ENCODE assay signal across 13 cellular contexts in the genomic region with DNA sequence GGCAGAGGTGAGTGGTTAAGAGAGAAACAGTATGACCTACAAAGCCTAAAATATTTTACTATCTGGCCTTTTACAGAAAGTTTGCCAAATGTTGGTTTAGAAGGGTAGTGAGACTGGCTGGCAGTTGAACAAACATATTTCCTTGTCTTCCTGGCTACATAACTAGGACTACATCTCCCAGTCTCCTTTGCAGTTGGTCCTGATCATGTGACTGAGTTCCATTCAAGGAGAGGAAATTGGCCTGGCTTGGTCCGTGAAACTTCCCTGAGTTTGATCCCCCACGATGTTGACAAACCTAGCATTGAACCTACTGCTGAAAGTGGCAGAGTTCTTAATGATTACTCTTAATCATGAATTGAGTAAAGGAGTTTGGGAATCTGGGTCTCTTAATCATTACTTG.
A peak's percentile ranks its signal among the peaks of the same experiment; 100 is the strongest.
DNase-seq lines count a peak whose midpoint lies in the region; ATAC-seq, FAIRE-seq and TF ChIP-seq lines count a peak whose summit lies in the region.
"Had no signal": no experiment of that assay in that cellular context is flagged by ENCODE, and none has a peak within 500 bp of the region (broad histone marks: within the 10 kb centered on the region; RNA-seq: fewer than 3 reads in every experiment).

No MANE protein-coding gene starts in this region.

- WGBS in A549 (ENCODE audit: missing lambda C conversion rate): 34% methylated on average over 2 of the region's 2 CpGs

- H3K4me1 Mint-ChIP-seq in astrocyte (ENCODE audit: low read depth, unreplicated experiment): no peaks in the 10 kb centered on the region
- no peaks in the 10 kb centered on the region for H3K4me1 Mint-ChIP-seq in activated CD8-positive, alpha-beta T cell treated with anti-CD3 and anti-CD28 coated beads for 36 hours (ENCODE audit: low read depth)
- H3K4me1 Mint-ChIP-seq: activated naive CD8-positive, alpha-beta T cell treated with anti-CD3 and anti-CD28 coated beads for 36 hours had no signal

- CTCF ChIA-PET in A549 (lab: Yijun Ruan, JAX): interaction anchor here (0.6 kb wide), 1 partner anchor 52 kb away, joined by 3 read pairs; no protein-coding TSS in a partner anchor
- CTCF ChIA-PET in activated CD8-positive, alpha-beta T cell treated with anti-CD3 and anti-CD28 coated beads for 36 hours (lab: Charles Lee): no interaction called here

- peaks cover 2% of the 10 kb centered on the region for H3K36me3 Mint-ChIP-seq in astrocyte (ENCODE audit: low read depth, unreplicated experiment)
- no peaks in the 10 kb centered on the region for H3K36me3 Mint-ChIP-seq in activated CD8-positive, alpha-beta T cell treated with anti-CD3 and anti-CD28 coated beads for 36 hours (ENCODE audit: low read depth)
- H3K36me3 Mint-ChIP-seq: activated naive CD8-positive, alpha-beta T cell treated with anti-CD3 and anti-CD28 coated beads for 36 hours had no signal

- H2AFZ ChIP-seq in astrocyte (ENCODE audit: low read depth, low read length): peak overlapping the region; percentile 50
- H2AFZ ChIP-seq: parathyroid adenoma had no signal

- no peak for TF ChIP-seq POLR2A in A549 (IDR thresholded peaks at IDR 0.05; ENCODE audit: low read length)

- no peak for TF ChIP-seq RAD21 in A549 (conservative IDR thresholded peaks at IDR 0.05 in 1 of 2, IDR thresholded peaks at IDR 0.05 in 1 of 2)

- H3K4me1 ChIP-seq in A549: no peaks in the 10 kb centered on the region
- no peaks in the 10 kb centered on the region for H3K4me1 ChIP-seq in astrocyte (ENCODE audit: insufficient read depth, low read length)
- H3K4me1 ChIP-seq: parathyroid adenoma had no signal

- POLR2A ChIA-PET in A549 (lab: Yijun Ruan, JAX): no interaction called here
- POLR2A ChIA-PET in activated CD8-positive, alpha-beta T cell treated with anti-CD3 and anti-CD28 coated beads for 36 hours (lab: Charles Lee): no interaction called here

- H3K27ac ChIP-seq in A549: no peak overlapping the region
- H3K27ac ChIP-seq in astrocyte (ENCODE audit: low read depth, low read length): no peak overlapping the region
- H3K27ac ChIP-seq in WERI-Rb-1: no peak overlapping the region
- H3K27ac ChIP-seq: dorsolateral prefrontal cortex, parathyroid adenoma, RWPE1 had no signal

- H3K27ac Mint-ChIP-seq in astrocyte (ENCODE audit: unreplicated experiment): no peak overlapping the region
- no peak overlapping the region for H3K27ac Mint-ChIP-seq in activated CD8-positive, alpha-beta T cell treated with anti-CD3 and anti-CD28 coated beads for 36 hours
- H3K27ac Mint-ChIP-seq: activated naive CD8-positive, alpha-beta T cell treated with anti-CD3 and anti-CD28 coated beads for 36 hours had no signal

- no peaks in the 10 kb centered on the region for H3K79me2 ChIP-seq in astrocyte (ENCODE audit: insufficient read depth, low read length)

- H3K4me3 ChIP-seq in A549 (no peak overlapping the region), astrocyte (ENCODE audit: insufficient read depth, low read depth, low read length) (no peak overlapping the region), WERI-Rb-1 (ENCODE audit: low read depth, low read length) (no peak overlapping the region)
- H3K4me3 ChIP-seq: dorsolateral prefrontal cortex had no signal

- DNase-seq in A549 (ENCODE audit: low read depth in 1 of 2, low spot score in 1 of 2) (peak in 1 of 2 experiments; percentile 58), HT-29 (ENCODE audit: low spot score) (peak; percentile 42), astrocyte (ENCODE audit: low read depth) (peak; percentile 45), iPS-NIHi7 (ENCODE audit: extremely low spot score) (peak; percentile 43), WERI-Rb-1 (no peak), HCEC 1CT (no peak), OCI-M2 (lab: John Stamatoyannopoulos, UW; ENCODE audit: unreplicated experiment) (no peak)
- DNase-seq in activated CD8-positive, alpha-beta T cell treated with anti-CD3 and anti-CD28 coated beads for 36 hours: no peak
- DNase-seq: activated naive CD8-positive, alpha-beta T cell treated with anti-CD3 and anti-CD28 coated beads for 36 hours; dorsolateral prefrontal cortex; mammary epithelial cell had no signal

- no peak for TF ChIP-seq CTCF in A549 (IDR thresholded peaks at IDR 0.05)
- no peak for TF ChIP-seq CTCF in astrocyte (IDR thresholded peaks at IDR 0.05; ENCODE audit: insufficient read depth, low read depth, low read length)
- TF ChIP-seq CTCF in WERI-Rb-1 (IDR thresholded peaks at IDR 0.05; ENCODE audit: low read depth, low read length): no peak
- TF ChIP-seq CTCF in activated CD8-positive, alpha-beta T cell treated with anti-CD3 and anti-CD28 coated beads for 36 hours (IDR thresholded peaks at IDR 0.05): no peak

- H3K27me3 ChIP-seq in astrocyte (ENCODE audit: insufficient read depth, low read length) (no peaks in the 10 kb centered on the region), WERI-Rb-1 (ENCODE audit: insufficient read depth, low read depth, severe bottlenecking) (peaks cover 78% of the 10 kb centered on the region)

- H3K9me3 ChIP-seq in A549 (no peaks in the 10 kb centered on the region), astrocyte (ENCODE audit: insufficient read depth, low read depth, low read length) (no peaks in the 10 kb centered on the region), WERI-Rb-1 (ENCODE audit: severe bottlenecking) (no peaks in the 10 kb centered on the region)

- H3K4me2 ChIP-seq in A549 (0 out of 3 replicates have a peak overlapping the region, but pooled peaks have one; percentile 33), astrocyte (ENCODE audit: low read length) (no peak overlapping the region)

- no peaks in the 10 kb centered on the region for H3K36me3 ChIP-seq in astrocyte (ENCODE audit: insufficient read depth, low read length)
- no peaks in the 10 kb centered on the region for H3K36me3 ChIP-seq in WERI-Rb-1

- H3K9ac ChIP-seq in astrocyte (ENCODE audit: low read length): no peak overlapping the region
- H3K9ac ChIP-seq: parathyroid adenoma had no signal

- H3K9me3 Mint-ChIP-seq in astrocyte (ENCODE audit: unreplicated experiment): no peaks in the 10 kb centered on the region
- no peaks in the 10 kb centered on the region for H3K9me3 Mint-ChIP-seq in activated CD8-positive, alpha-beta T cell treated with anti-CD3 and anti-CD28 coated beads for 36 hours
- H3K9me3 Mint-ChIP-seq: activated naive CD8-positive, alpha-beta T cell treated with anti-CD3 and anti-CD28 coated beads for 36 hours had no signal

- intact Hi-C loops in activated CD8-positive, alpha-beta T cell treated with anti-CD3 and anti-CD28 coated beads for 36 hours (cut with micrococcal nuclease): no loop called here

- no peak overlapping the region for H3K4me3 Mint-ChIP-seq in astrocyte (ENCODE audit: unreplicated experiment)
- H3K4me3 Mint-ChIP-seq in activated CD8-positive, alpha-beta T cell treated with anti-CD3 and anti-CD28 coated beads for 36 hours: no peak overlapping the region
- H3K4me3 Mint-ChIP-seq: activated naive CD8-positive, alpha-beta T cell treated with anti-CD3 and anti-CD28 coated beads for 36 hours had no signal

- TF ChIP-seq EP300 in A549 (IDR thresholded peaks at IDR 0.05): no peak

- H4K20me1 ChIP-seq in astrocyte (ENCODE audit: insufficient read depth, low read length): no peaks in the 10 kb centered on the region

- H3K27me3 Mint-ChIP-seq in astrocyte (ENCODE audit: low read depth, unreplicated experiment): peaks cover 4% of the 10 kb centered on the region
- peaks cover 5% of the 10 kb centered on the region for H3K27me3 Mint-ChIP-seq in activated CD8-positive, alpha-beta T cell treated with anti-CD3 and anti-CD28 coated beads for 36 hours

- peak in 1 of 2 experiments; percentile 84; a peak in 3 of 6 replicates for ATAC-seq in A549
- no peak for ATAC-seq in activated CD8-positive, alpha-beta T cell treated with anti-CD3 and anti-CD28 coated beads for 36 hours

- FAIRE-seq in A549 (lab: Jason Lieb, UNC): no peak
- FAIRE-seq in astrocyte (lab: Jason Lieb, UNC): no peak

TF ChIP-seq in A549, 52 proteins besides CTCF, POLR2A, EP300 and RAD21:
- no peak for TF ChIP-seq RFX5 (IDR thresholded peaks at IDR 0.05)
- TF ChIP-seq, protein P1, sequence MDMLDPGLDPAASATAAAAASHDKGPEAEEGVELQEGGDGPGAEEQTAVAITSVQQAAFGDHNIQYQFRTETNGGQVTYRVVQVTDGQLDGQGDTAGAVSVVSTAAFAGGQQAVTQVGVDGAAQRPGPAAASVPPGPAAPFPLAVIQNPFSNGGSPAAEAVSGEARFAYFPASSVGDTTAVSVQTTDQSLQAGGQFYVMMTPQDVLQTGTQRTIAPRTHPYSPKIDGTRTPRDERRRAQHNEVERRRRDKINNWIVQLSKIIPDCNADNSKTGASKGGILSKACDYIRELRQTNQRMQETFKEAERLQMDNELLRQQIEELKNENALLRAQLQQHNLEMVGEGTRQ (IDR thresholded peaks at IDR 0.05): peak; percentile 59

Comparison
In these comparisons a context has a peak if more than half of its experiments do, and no peak if none do; other contexts are left out.
1. DNase-seq: peak in HT-29 (single experiment), astrocyte (single experiment) and iPS-NIHi7 (single experiment); none in WERI-Rb-1 (single experiment), HCEC 1CT (single experiment), OCI-M2 (single experiment) and activated CD8-positive, alpha-beta T cell treated with anti-CD3 and anti-CD28 coated beads for 36 hours (single experiment).